Comparison of ENCODE assay signal across 21 cellular contexts in the genomic region with DNA sequence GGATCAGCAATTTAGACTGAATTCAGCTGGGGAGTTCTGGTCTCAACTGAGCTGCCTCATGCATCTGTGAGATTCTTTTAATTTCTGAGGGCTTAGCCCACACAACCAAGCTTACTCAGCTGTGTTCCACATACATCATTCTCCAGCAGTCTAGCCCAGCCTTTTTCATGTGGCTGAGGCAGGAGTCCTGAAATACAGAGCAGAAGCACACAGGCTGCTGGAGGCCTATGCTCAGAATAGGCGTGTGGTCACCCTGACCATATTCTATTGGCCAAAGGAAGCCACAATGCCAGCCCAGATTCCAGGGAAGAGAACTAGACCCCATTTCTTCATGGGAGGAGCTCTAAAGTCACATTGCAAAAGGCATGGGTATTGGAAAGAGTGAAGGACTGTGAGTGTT.
"Had no signal": no experiment of that assay in that cellular context is flagged by ENCODE, and none has a peak within 500 bp of the region (broad histone marks: within the 10 kb centered on the region; RNA-seq: fewer than 3 reads in every experiment).

No MANE protein-coding gene starts in this region.

- H3K4me1 Mint-ChIP-seq: naive thymus-derived CD8-positive, alpha-beta T cell; T-helper 17 cell had no signal

- ATAC-seq: activated CD8-positive, alpha-beta T cell treated with anti-CD3 and anti-CD28 coated beads, Interleukin-2, amount 10 ng/mL, durations not matched to agents 7 days and 5 days; activated T-cell treated with anti-CD3 and anti-CD28 coated beads, Interleukin-2, amount 50 U/mL, for 72 hours; heart right ventricle; left lobe of liver; naive thymus-derived CD8-positive, alpha-beta T cell; T-helper 17 cell; upper lobe of right lung had no signal

- H3K4me3 Mint-ChIP-seq: activated CD4-positive, alpha-beta T cell treated with anti-CD3 and anti-CD28 coated beads, Interleukin-2, amount 10 ng/mL, durations not matched to agents 24 days and 14 days; activated CD8-positive, alpha-beta T cell treated with anti-CD3 and anti-CD28 coated beads, Interleukin-2, amount 10 ng/mL, durations not matched to agents 7 days and 5 days; activated naive CD8-positive, alpha-beta T cell; activated T-cell treated with anti-CD3 and anti-CD28 coated beads, Interleukin-2, amount 50 U/mL, for 72 hours; naive thymus-derived CD8-positive, alpha-beta T cell; stimulated activated naive CD8-positive, alpha-beta T cell treated with anti-CD3 and anti-CD28 coated beads, Interleukin-15, Interleukin-2, amounts not matched to agents 100 ng/mL and 50 ng/mL, for 24 hours; T-helper 17 cell had no signal

- H3K9me3 Mint-ChIP-seq: activated CD4-positive, alpha-beta T cell treated with anti-CD3 and anti-CD28 coated beads, Interleukin-2, amount 10 ng/mL, durations not matched to agents 24 days and 14 days; stimulated activated naive CD8-positive, alpha-beta T cell treated with anti-CD3 and anti-CD28 coated beads, Interleukin-15, Interleukin-2, amounts not matched to agents 100 ng/mL and 50 ng/mL, for 24 hours had no signal

- H3K27ac ChIP-seq: breast epithelium, heart right ventricle, right atrium auricular region, suprapubic skin, upper lobe of right lung had no signal

- H3K27ac Mint-ChIP-seq: activated CD4-positive, alpha-beta T cell treated with anti-CD3 and anti-CD28 coated beads, Interleukin-2, amount 10 ng/mL, durations not matched to agents 24 days and 14 days; activated CD8-positive, alpha-beta T cell treated with anti-CD3 and anti-CD28 coated beads, Interleukin-2, amount 10 ng/mL, durations not matched to agents 7 days and 5 days; activated naive CD8-positive, alpha-beta T cell; activated T-cell treated with anti-CD3 and anti-CD28 coated beads, Interleukin-2, amount 50 U/mL, for 72 hours; naive thymus-derived CD8-positive, alpha-beta T cell; stimulated activated naive CD8-positive, alpha-beta T cell treated with anti-CD3 and anti-CD28 coated beads, Interleukin-15, Interleukin-2, amounts not matched to agents 100 ng/mL and 50 ng/mL, for 24 hours; T-helper 17 cell had no signal

- H3K36me3 Mint-ChIP-seq: naive thymus-derived CD8-positive, alpha-beta T cell had no signal

- H3K27me3 ChIP-seq: breast epithelium, right atrium auricular region, suprapubic skin had no signal

- H3K4me3 ChIP-seq: breast epithelium, heart right ventricle, right atrium auricular region, smooth muscle cell, suprapubic skin, upper lobe of right lung had no signal

- DNase-seq: activated CD4-positive, alpha-beta T cell treated with anti-CD3 and anti-CD28 coated beads, Interleukin-2, amount 10 ng/mL, durations not matched to agents 24 days and 14 days; activated CD4-positive, CD25-positive, alpha-beta regulatory T cell; activated CD8-positive, alpha-beta memory T cell treated with anti-CD3 and anti-CD28 coated beads, Interleukin-2, amount 50 U/mL, for 4 hours; activated CD8-positive, alpha-beta T cell treated with anti-CD3 and anti-CD28 coated beads, Interleukin-2, amount 10 ng/mL, durations not matched to agents 7 days and 5 days; activated gamma-delta T cell treated with Interleukin-2 at 50 U/mL for 16 hours; activated T-cell treated with anti-CD3 and anti-CD28 coated beads, Interleukin-2, amount 50 U/mL, for 72 hours; cerebellar nuclear complex; effector memory CD4-positive, alpha-beta T cell; heart right ventricle; midbrain; naive thymus-derived CD8-positive, alpha-beta T cell; posterior cingulate gyrus; T-helper 17 cell; upper lobe of right lung had no signal
